In the genomic region with DNA sequence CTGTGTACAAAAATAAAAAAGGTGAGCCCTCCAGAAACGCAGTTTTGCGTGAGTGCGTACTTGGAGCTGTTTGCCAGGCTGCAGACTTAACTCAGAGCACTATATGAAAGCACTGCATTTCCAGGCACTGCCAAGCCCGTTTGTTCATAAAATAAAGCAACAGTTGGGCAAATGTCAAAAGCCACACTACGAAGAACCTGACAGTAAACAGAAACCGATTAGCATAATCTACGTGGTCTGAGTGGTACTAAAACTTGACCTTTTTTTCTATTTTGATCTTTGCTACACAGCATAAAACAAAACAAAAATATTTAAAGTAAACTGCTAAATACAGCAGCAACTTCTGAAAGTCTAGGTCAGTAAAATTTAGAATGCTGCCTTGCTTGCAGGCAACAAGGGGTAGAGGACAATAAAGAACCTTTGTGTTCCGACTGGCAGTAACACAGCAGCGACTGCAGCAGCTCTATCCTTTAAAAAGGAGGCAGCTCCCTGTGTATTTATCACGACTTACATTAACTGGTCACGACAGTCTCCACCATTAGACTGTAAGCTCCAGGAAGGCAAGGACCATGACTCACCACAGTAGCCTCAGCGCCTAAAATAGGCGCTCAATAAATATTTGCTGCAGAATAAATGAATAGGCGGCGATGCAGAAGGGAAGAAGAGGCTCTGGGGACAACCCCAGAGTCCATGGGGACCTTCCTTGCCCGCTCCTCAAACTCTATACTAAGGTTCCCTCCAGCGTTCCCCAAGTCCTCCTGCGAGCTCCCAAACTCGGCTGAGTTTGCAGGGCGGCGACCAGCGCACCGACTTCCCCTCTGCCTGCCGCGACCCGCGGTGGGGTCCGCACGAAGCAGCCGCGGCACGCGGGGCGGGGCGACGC, we compare ENCODE assay signal across 8 cellular contexts. TPM values are rescaled to one million over a fixed set of nuclear protein-coding genes. Genes with fewer than 3 reads are reported as not detected.
A peak's percentile ranks its signal among the peaks of the same experiment; 100 is the strongest.
DNase-seq lines count a peak whose midpoint lies in the region; ATAC-seq, FAIRE-seq and TF ChIP-seq lines count a peak whose summit lies in the region.

No MANE protein-coding gene starts in this region.

- H3K9ac ChIP-seq in astrocyte (ENCODE audit: low read length): peak overlapping the region; percentile 99
- H3K9ac ChIP-seq in skeletal muscle tissue (ENCODE audit: low read depth in 1 of 3, low read length in 3 of 3): peak overlapping the region; percentile 83 to 90 (median 85)

- no peaks in the 10 kb centered on the region for H3K27me3 Mint-ChIP-seq in activated naive CD4-positive, alpha-beta T cell treated with anti-CD3 and anti-CD28 coated beads, Interleukin-2, amount 50 U/mL, for 24 hours
- no peaks in the 10 kb centered on the region for H3K27me3 Mint-ChIP-seq in astrocyte (ENCODE audit: low read depth, unreplicated experiment)

- TF ChIP-seq CTCF in astrocyte (IDR thresholded peaks at IDR 0.05; ENCODE audit: insufficient read depth, low read depth, low read length): no peak

- H3K27ac ChIP-seq in astrocyte (ENCODE audit: low read depth, low read length): peak overlapping the region; percentile 97
- H3K27ac ChIP-seq in skeletal muscle tissue (ENCODE audit: low read depth, low read length): peak overlapping the region; percentile 92

- H3K27me3 ChIP-seq in astrocyte (ENCODE audit: insufficient read depth, low read length): no peaks in the 10 kb centered on the region
- H3K27me3 ChIP-seq in skeletal muscle tissue (ENCODE audit: control insufficient read depth in 3 of 3, insufficient read depth in 3 of 3, low read length in 3 of 3): no peaks in the 10 kb centered on the region

- H3K4me1 ChIP-seq in astrocyte (ENCODE audit: insufficient read depth, low read length): peaks cover 11% of the 10 kb centered on the region
- peaks cover 8 to 19% (median 15%) of the 10 kb centered on the region in 3 donors for H3K4me1 ChIP-seq in skeletal muscle tissue (ENCODE audit: control insufficient read depth in 3 of 3, insufficient read depth in 3 of 3, low read length in 3 of 3)

- DNase-seq in activated naive CD4-positive, alpha-beta T cell treated with Interleukin-2 at 50 U/mL for 16 hours: no peak
- DNase-seq in NCI-H345 treated with DMSO at 0.1 percent for 48 hours (lab: John Stamatoyannopoulos, UW; ENCODE audit: unreplicated experiment) (peak; percentile 39), astrocyte (ENCODE audit: low read depth) (peak; percentile 25), iPS-NIHi11 (ENCODE audit: low spot score) (peak; percentile 8), NOMO-1 treated with dmso at 0.1 percent for 144 hours (lab: John Stamatoyannopoulos, UW; ENCODE audit: unreplicated experiment) (no peak)

- H3K79me2 ChIP-seq in astrocyte (ENCODE audit: insufficient read depth, low read length): peaks cover 60% of the 10 kb centered on the region

- FAIRE-seq in astrocyte (lab: Jason Lieb, UNC): no peak

- H3K4me1 Mint-ChIP-seq in activated naive CD4-positive, alpha-beta T cell treated with anti-CD3 and anti-CD28 coated beads, Interleukin-2, amount 50 U/mL, for 24 hours: peaks cover 52% of the 10 kb centered on the region
- H3K4me1 Mint-ChIP-seq in astrocyte (ENCODE audit: low read depth, unreplicated experiment): peaks cover 7% of the 10 kb centered on the region

- peak overlapping the region; percentile 96 for H3K4me3 ChIP-seq in astrocyte (ENCODE audit: insufficient read depth, low read depth, low read length)
- H3K4me3 ChIP-seq in skeletal muscle tissue (ENCODE audit: low read length in 3 of 3): peak overlapping the region; percentile 85 to 90 (median 88)

- H3K27ac Mint-ChIP-seq in activated naive CD4-positive, alpha-beta T cell treated with anti-CD3 and anti-CD28 coated beads, Interleukin-2, amount 50 U/mL, for 24 hours: peak overlapping the region; percentile 98
- peak overlapping the region; percentile 59 for H3K27ac Mint-ChIP-seq in astrocyte (ENCODE audit: unreplicated experiment)

- H2AFZ ChIP-seq in astrocyte (ENCODE audit: low read depth, low read length): peak overlapping the region; percentile 99

- peaks cover 9% of the 10 kb centered on the region for H3K36me3 ChIP-seq in astrocyte (ENCODE audit: insufficient read depth, low read length)
- peaks cover 0 to 15% (median 11%) of the 10 kb centered on the region in 3 donors for H3K36me3 ChIP-seq in skeletal muscle tissue (ENCODE audit: control insufficient read depth in 3 of 3, insufficient read depth in 3 of 3, low read length in 3 of 3)

- peaks cover 34% of the 10 kb centered on the region for H4K20me1 ChIP-seq in astrocyte (ENCODE audit: insufficient read depth, low read length)

- peaks cover 12% of the 10 kb centered on the region for H3K36me3 Mint-ChIP-seq in activated naive CD4-positive, alpha-beta T cell treated with anti-CD3 and anti-CD28 coated beads, Interleukin-2, amount 50 U/mL, for 24 hours
- H3K36me3 Mint-ChIP-seq in astrocyte (ENCODE audit: low read depth, unreplicated experiment): peaks cover 2% of the 10 kb centered on the region

- peak; percentile 14 for ATAC-seq in HG02884 (IDR thresholded peaks at IDR 0.05; ENCODE audit: unreplicated experiment)

- H3K9me3 ChIP-seq in astrocyte (ENCODE audit: insufficient read depth, low read depth, low read length): no peaks in the 10 kb centered on the region
- H3K9me3 ChIP-seq in skeletal muscle tissue (ENCODE audit: control insufficient read depth in 3 of 3, low read length in 3 of 3): no peaks in the 10 kb centered on the region

- peak overlapping the region; percentile 96 for H3K4me2 ChIP-seq in astrocyte (ENCODE audit: low read length)

- H3K9me3 Mint-ChIP-seq in activated naive CD4-positive, alpha-beta T cell treated with anti-CD3 and anti-CD28 coated beads, Interleukin-2, amount 50 U/mL, for 24 hours: no peaks in the 10 kb centered on the region
- H3K9me3 Mint-ChIP-seq in astrocyte (ENCODE audit: unreplicated experiment): no peaks in the 10 kb centered on the region

- peak overlapping the region; percentile 95 for H3K4me3 Mint-ChIP-seq in activated naive CD4-positive, alpha-beta T cell treated with anti-CD3 and anti-CD28 coated beads, Interleukin-2, amount 50 U/mL, for 24 hours
- peak overlapping the region; percentile 97 for H3K4me3 Mint-ChIP-seq in astrocyte (ENCODE audit: unreplicated experiment)

RNA-seq across cellular contexts. Expression of a gene that starts 0.9 kb away (rescaled TPM):
- total RNA-seq in astrocyte (113 and 120 TPM in 2 replicates), skeletal muscle tissue (55.3 TPM)

RNA-seq across cellular contexts. Expression of a gene that starts 44.2 kb away (rescaled TPM):
- total RNA-seq in astrocyte (not detected in 2 replicates), skeletal muscle tissue (not detected)

Comparison
In these comparisons a context has a peak if more than half of its experiments do, and no peak if none do; other contexts are left out.
1. DNase-seq: peak in NCI-H345 treated with DMSO at 0.1 percent for 48 hours (single experiment), astrocyte (single experiment) and iPS-NIHi11 (single experiment); none in activated naive CD4-positive, alpha-beta T cell treated with Interleukin-2 at 50 U/mL for 16 hours (single experiment) and NOMO-1 treated with dmso at 0.1 percent for 144 hours (single experiment).